ENCODE assay signal across 8 cellular contexts in the genomic region with DNA sequence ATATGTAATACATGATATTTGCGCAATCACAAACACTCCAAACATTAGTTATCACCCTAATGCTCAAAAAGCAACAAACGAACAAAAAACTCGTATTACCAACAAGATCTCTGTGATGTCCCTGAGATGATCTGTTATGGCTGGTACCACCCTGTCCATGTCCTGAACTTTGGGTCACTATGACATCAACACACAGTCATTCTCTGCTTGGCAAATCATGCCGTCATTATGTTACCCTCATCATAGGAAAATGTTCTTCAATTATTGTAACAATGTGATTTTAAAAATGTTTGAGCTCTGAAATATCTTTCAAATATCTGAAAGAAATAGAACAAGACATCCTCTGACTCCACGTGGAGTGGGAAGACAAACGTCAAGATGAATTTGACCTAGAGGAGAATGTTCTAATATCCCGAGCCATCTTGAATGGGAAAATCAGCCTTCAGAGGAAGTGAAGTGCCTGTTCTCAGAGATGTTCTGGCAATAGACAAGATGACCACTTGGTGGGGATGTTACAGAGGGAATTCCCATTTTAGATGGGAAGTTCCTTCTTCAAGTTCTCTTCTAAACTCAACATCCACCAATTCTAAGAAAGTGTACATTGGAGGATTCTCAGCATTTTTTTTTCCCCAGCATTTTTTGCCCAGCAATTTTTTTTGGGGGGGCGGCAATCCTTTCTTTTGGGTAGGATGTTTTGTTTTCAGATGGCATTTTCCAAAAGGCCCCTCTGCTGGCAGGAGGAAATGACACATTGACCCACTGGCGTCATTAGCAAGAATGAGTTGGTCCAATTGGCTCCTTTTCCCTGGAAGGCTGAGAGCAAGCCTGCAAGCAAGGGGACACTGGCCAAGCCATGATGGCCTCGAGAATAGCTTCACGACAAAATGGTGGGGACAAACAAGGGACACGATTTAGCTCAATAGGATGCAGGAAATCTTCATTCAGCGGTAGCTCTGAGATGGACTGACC. TPM values are rescaled to one million over a fixed set of nuclear protein-coding genes. Genes with fewer than 3 reads are reported as not detected.
A peak's percentile ranks its signal among the peaks of the same experiment; 100 is the strongest.
DNase-seq lines count a peak whose midpoint lies in the region; ATAC-seq, FAIRE-seq and TF ChIP-seq lines count a peak whose summit lies in the region.

No MANE protein-coding gene starts in this region.

- H3K9me3 Mint-ChIP-seq in HFFc6, result peaks cover 10% of the 10 kb centered on the region

- H3K27me3 ChIP-seq in upper lobe of right lung, result no peaks in the 10 kb centered on the region

- DNase-seq in COLO668 (lab: John Stamatoyannopoulos, UW; ENCODE audit: unreplicated experiment) (peak; percentile 17), HFFc6 (peak; percentile 62), RWPE1 (ENCODE audit: low spot score) (peak; percentile 63), frontal cortex (ENCODE audit: low spot score in 2 of 2) (peak; percentile 32 to 46), upper lobe of right lung (no peak), T-helper 17 cell (no peak)
- DNase-seq in activated CD4-positive, CD25-positive, alpha-beta regulatory T cell treated with anti-CD3 and anti-CD28 coated beads, Interleukin-2, amount 50 U/mL, for 72 hours, result no peak

- peaks cover 9% of the 10 kb centered on the region for H3K4me1 ChIP-seq in upper lobe of right lung

- CTCF ChIA-PET in RWPE1 (lab: Yijun Ruan, JAX), result interaction anchor here (0.6 to 2.7 kb wide), 5 partner anchors 21 to 1396 kb away, joined by 3 to 21 read pairs (median 6); no protein-coding TSS in a partner anchor

- no peaks in the 10 kb centered on the region for H3K36me3 ChIP-seq in upper lobe of right lung

- H3K4me1 Mint-ChIP-seq in HFFc6 (ENCODE audit: low read depth) (peaks cover 29% of the 10 kb centered on the region), T-helper 17 cell (peaks cover 3% of the 10 kb centered on the region)

- no peaks in the 10 kb centered on the region; the same call in 1 of the 2 replicates for H3K27me3 Mint-ChIP-seq in HFFc6 (ENCODE audit: insufficient read depth)
- peaks cover 44% of the 10 kb centered on the region for H3K27me3 Mint-ChIP-seq in T-helper 17 cell

- POLR2A ChIA-PET in RWPE1 (lab: Yijun Ruan, JAX; ENCODE audit: low non-redundant PET), result no interaction called here

- H3K9me3 ChIP-seq in upper lobe of right lung, result no peaks in the 10 kb centered on the region
- no peaks in the 10 kb centered on the region for H3K9me3 ChIP-seq in T-helper 17 cell (ENCODE audit: control insufficient read depth, low read length, poor library complexity, severe bottlenecking)

- no peak overlapping the region for H3K27ac ChIP-seq in RWPE1
- no peak overlapping the region for H3K27ac ChIP-seq in upper lobe of right lung

- H3K4me3 Mint-ChIP-seq in HFFc6 (no peak overlapping the region), T-helper 17 cell (no peak overlapping the region)

- no peaks in the 10 kb centered on the region for H3K36me3 Mint-ChIP-seq in HFFc6 (ENCODE audit: low read depth)
- H3K36me3 Mint-ChIP-seq in T-helper 17 cell (ENCODE audit: low read depth), result peaks cover 2% of the 10 kb centered on the region

- no peak for FAIRE-seq in frontal cortex (lab: Jason Lieb, UNC)

- H3K27ac Mint-ChIP-seq in HFFc6, result no peak overlapping the region
- no peak overlapping the region for H3K27ac Mint-ChIP-seq in T-helper 17 cell

- H3K4me3 ChIP-seq in upper lobe of right lung, result no peak overlapping the region

- TF ChIP-seq CTCF in HFFc6 (IDR thresholded peaks at IDR 0.05) (peak; percentile 76), RWPE1 (conservative IDR thresholded peaks at IDR 0.05; ENCODE audit: low read depth) (peak; percentile 53), upper lobe of right lung (IDR thresholded peaks at IDR 0.05) (peak; percentile 59)

- ATAC-seq in upper lobe of right lung (peak; percentile 65), T-helper 17 cell (no peak), HG03469 (IDR thresholded peaks at IDR 0.05; ENCODE audit: unreplicated experiment) (no peak)

- intact Hi-C loops in upper lobe of right lung (cut with DNase I), result loop anchor here (5.0 kb wide), 1 partner anchor 201 kb away; no protein-coding TSS in a partner anchor

RNA-seq across cellular contexts. Expression of gene HSD17B2, which starts 3.7 kb away (rescaled TPM):
- total RNA-seq in HFFc6 (2021; fragmentation: NEBNext Ultra II Directional; extraction: Animal tissue kit (Norgen Biotek cat#: 25700)), result 1 to 10 TPM in 2 of 6 experiments, under 1 TPM in 3, not detected in 1; 0.17 to 3.2 (median 0.50) TPM
- total RNA-seq in frontal cortex, result under 0.01 TPM
- 3.1 TPM for total RNA-seq in upper lobe of right lung
- not detected for total RNA-seq in T-helper 17 cell

RNA-seq across cellular contexts. Expression of gene SDR42E1, which starts 20.1 kb away (rescaled TPM):
- not detected for total RNA-seq in HFFc6 (2021; fragmentation: NEBNext Ultra II Directional; extraction: Animal tissue kit (Norgen Biotek cat#: 25700))
- total RNA-seq in frontal cortex (0.41 TPM), upper lobe of right lung (6.5 TPM), T-helper 17 cell (1 to 10 TPM; 4.9 TPM)

Comparison
In these comparisons a context has a peak if more than half of its experiments do, and no peak if none do; other contexts are left out.
1. DNase-seq: peak in COLO668 (single experiment), HFFc6 (single experiment), RWPE1 (single experiment) and frontal cortex (2 of 2); none in upper lobe of right lung (single experiment), activated CD4-positive, CD25-positive, alpha-beta regulatory T cell treated with anti-CD3 and anti-CD28 coated beads, Interleukin-2, amount 50 U/mL, for 72 hours (single experiment) and T-helper 17 cell (0 of 3).
2. Peak in every context shown above with its lines, with median percentiles within 50 percentile points of each other: CTCF ChIP-seq.